In the genomic region with DNA sequence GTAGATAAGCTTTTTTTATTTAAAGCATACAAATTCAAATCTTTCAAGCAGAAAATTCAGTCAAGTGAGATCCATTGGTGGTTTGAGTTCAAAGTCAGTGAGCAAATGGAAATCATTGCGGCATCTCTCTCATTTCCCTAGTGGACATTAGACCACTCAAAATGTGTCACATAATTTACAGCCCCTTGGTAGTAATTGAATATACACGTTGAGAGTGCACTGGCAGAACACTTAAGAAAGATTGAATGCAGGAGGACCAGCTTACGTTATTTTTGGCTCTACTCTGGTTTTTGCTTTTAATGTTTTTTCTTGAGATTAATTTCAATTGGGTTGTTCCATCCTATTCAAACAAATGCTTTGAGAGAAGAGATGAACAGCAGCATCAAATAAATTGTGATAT, we compare ENCODE assay signal across 21 cellular contexts.
"Had no signal": no experiment of that assay in that cellular context is flagged by ENCODE, and none has a peak within 500 bp of the region (broad histone marks: within the 10 kb centered on the region; RNA-seq: fewer than 3 reads in every experiment).

No MANE protein-coding gene starts in this region.

- H3K36me3 Mint-ChIP-seq: activated naive CD8-positive, alpha-beta T cell; natural killer cell treated with Interleukin-12 subunit alpha and Interleukin-12 subunit beta and Interleukin-15 and Interleukin-18, amount 100 ng/mL, for 72 hours; WTC11 had no signal

- DNase-seq: activated CD8-positive, alpha-beta memory T cell treated with anti-CD3 and anti-CD28 coated beads for 24 hours; activated CD8-positive, alpha-beta memory T cell treated with anti-CD3 and anti-CD28 coated beads, Interleukin-2, amount 50 U/mL, for 4 hours; activated naive CD4-positive, alpha-beta T cell; activated T-cell treated with anti-CD3 and anti-CD28 coated beads, Interleukin-2, amount 50 U/mL, for 4 hours; adrenal gland; cerebellar nuclear complex; esophagus squamous epithelium; gastrocnemius medialis; head of caudate nucleus; pancreas; psoas muscle; right cardiac atrium; stimulated activated CD4-positive, alpha-beta T cell treated with anti-CD3 and anti-CD28 coated beads, Interleukin-4, amount 100 ng/mL, for 24 hours; stimulated activated naive CD8-positive, alpha-beta T cell treated with anti-CD3 and anti-CD28 coated beads, Interleukin-15, Interleukin-2, amounts not matched to agents 100 U/mL and 50 U/mL, for 24 hours; substantia nigra; thyroid gland; upper lobe of right lung had no signal

- H3K27ac Mint-ChIP-seq: activated naive CD8-positive, alpha-beta T cell; activated T-helper 2 cell treated with anti-CD3 and anti-CD28 coated beads, Interferon-gamma antibody, Interleukin-2, Interleukin-4, amounts not matched to agents 10 μg/mL and 5 μg/mL and 100 μg/mL, durations not matched to agents 14 hours and 24 hours and 36 hours; natural killer cell treated with Interleukin-12 subunit alpha and Interleukin-12 subunit beta and Interleukin-15 and Interleukin-18, amount 100 ng/mL, for 72 hours; WTC11 had no signal

- H3K27me3 Mint-ChIP-seq: activated naive CD8-positive, alpha-beta T cell; natural killer cell treated with Interleukin-12 subunit alpha and Interleukin-12 subunit beta and Interleukin-15 and Interleukin-18, amount 100 ng/mL, for 72 hours had no signal

- H3K4me1 Mint-ChIP-seq: WTC11 had no signal

- H3K9me3 Mint-ChIP-seq: activated T-cell treated with anti-CD3 and anti-CD28 coated beads, Interleukin-2, amount 50 U/mL, for 4 hours had no signal

- H3K4me3 Mint-ChIP-seq: activated naive CD8-positive, alpha-beta T cell; activated T-cell treated with anti-CD3 and anti-CD28 coated beads, Interleukin-2, amount 50 U/mL, for 4 hours; natural killer cell treated with Interleukin-12 subunit alpha and Interleukin-12 subunit beta and Interleukin-15 and Interleukin-18, amount 100 ng/mL, for 72 hours; WTC11 had no signal
